ENCODE assay signal across 1 cellular context in genomic region chr3:141489184-141489583, GRCh38.
TF ChIP-seq lines count a peak whose summit lies in the region.

No MANE protein-coding gene starts in this region.

TF ChIP-seq in GM12878, 131 proteins besides CTCF, POLR2A, EP300 and RAD21 (continued from another document):
- TF ChIP-seq HSF1 (IDR thresholded peaks at IDR 0.05; ENCODE audit: low read depth, low read length) (no peak), RUNX3 (IDR thresholded peaks at IDR 0.05; ENCODE audit: low read length) (peak; percentile 20; the same call in 1 of the 2 replicates), ATF7 (IDR thresholded peaks at IDR 0.05; ENCODE audit: low read depth) (peak; percentile 82), IKZF1 (conservative IDR thresholded peaks at IDR 0.05) (0 out of 2 replicates have a peak, but pooled peaks have one; percentile 28), IKZF2 (IDR thresholded peaks at IDR 0.05) (peak; percentile 17 to 33; a peak in 1 of 4 replicates), NR2F1 (conservative IDR thresholded peaks at IDR 0.05) (peak; percentile 82)
